8 cellular contexts compared by ENCODE assay signal in the genomic region with DNA sequence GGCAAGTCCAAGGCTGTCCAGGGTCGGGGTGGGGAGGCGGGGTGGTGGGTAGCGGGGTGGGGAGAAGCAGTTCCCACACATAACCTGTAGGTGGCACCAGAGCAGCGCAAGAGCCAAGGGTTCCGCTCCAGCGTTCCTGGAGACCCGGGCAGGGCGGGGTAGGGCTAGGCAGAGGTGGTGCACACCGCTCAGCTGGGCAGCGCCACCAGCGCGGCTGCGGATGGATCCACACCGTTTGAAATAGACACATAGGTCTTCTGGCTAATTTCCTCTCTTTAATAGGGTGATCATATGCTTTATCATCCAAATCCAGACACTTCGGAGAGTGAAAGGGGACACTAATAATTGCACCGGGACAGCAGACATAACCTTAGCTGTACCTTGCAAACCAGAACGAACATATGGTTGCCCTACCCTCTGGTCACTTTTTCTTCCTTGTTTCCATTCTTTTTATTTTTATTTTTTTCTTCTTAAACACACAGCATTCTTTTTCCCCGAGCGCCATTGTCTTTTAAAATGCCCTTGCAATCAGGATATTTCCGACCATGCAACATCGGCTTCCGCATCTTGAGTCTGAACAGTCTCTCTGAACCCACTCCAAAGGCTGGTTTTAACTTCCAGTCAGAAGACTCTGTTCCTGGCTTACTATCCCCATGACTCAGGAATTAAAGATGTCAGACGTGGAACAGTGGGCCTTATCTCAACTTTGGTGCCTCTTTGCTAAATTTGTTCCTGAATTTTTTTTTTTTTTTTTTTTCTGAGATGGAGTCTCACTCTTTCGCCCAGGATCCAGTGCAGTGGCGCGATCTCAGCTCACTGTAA. TPM values are rescaled to one million over a fixed set of nuclear protein-coding genes. Genes with fewer than 3 reads are reported as not detected.
DNase-seq lines count a peak whose midpoint lies in the region; ATAC-seq and FAIRE-seq lines count a peak whose summit lies in the region.

No MANE protein-coding gene starts in this region.

- DNase-seq in AG20443 (ENCODE audit: low spot score), result peak; percentile 96
- peak; percentile 77 for DNase-seq in GM19239 (ENCODE audit: insufficient read length, low spot score)
- peak; percentile 45 to 81 for DNase-seq in NCI-H446 (lab: John Stamatoyannopoulos, UW)
- peak; percentile 69 to 75 for DNase-seq in central memory CD8-positive, alpha-beta T cell (ENCODE audit: low spot score in 2 of 2)
- peak; percentile 86 for DNase-seq in left lobe of liver (ENCODE audit: low spot score)
- peak; percentile 70 for DNase-seq in stimulated activated CD4-positive, alpha-beta T cell treated with anti-CD3 and anti-CD28 coated beads, Interleukin-2, amount 100 ng/mL, for 4 hours (ENCODE audit: low read depth)

- H3K4me3 Mint-ChIP-seq in central memory CD8-positive, alpha-beta T cell, result no peak overlapping the region

- peaks cover 8% of the 10 kb centered on the region for H3K4me1 Mint-ChIP-seq in central memory CD8-positive, alpha-beta T cell

- H3K9me3 Mint-ChIP-seq in central memory CD8-positive, alpha-beta T cell, result no peaks in the 10 kb centered on the region

- no peak overlapping the region for H3K27ac Mint-ChIP-seq in central memory CD8-positive, alpha-beta T cell (ENCODE audit: low read depth)

- peak; percentile 79 for FAIRE-seq in GM19239 (lab: Jason Lieb, UNC)

- ATAC-seq in HG03354 (IDR thresholded peaks at IDR 0.05; ENCODE audit: poor library complexity, severe bottlenecking, unreplicated experiment), result peak; percentile 99
- peak; percentile 100 for ATAC-seq in activated CD4-positive, CD25-positive, alpha-beta regulatory T cell treated with anti-CD3 and anti-CD28 coated beads, Interleukin-2, amount 50 U/mL, for 24 hours
- peak; percentile 100 for ATAC-seq in central memory CD8-positive, alpha-beta T cell (replicated peaks; ENCODE audit: extremely low read depth, poor library complexity, severe bottlenecking)
- ATAC-seq in left lobe of liver, result peak; percentile 100

- H3K27me3 Mint-ChIP-seq in central memory CD8-positive, alpha-beta T cell, result no peaks in the 10 kb centered on the region

- peaks cover 4% of the 10 kb centered on the region for H3K36me3 Mint-ChIP-seq in central memory CD8-positive, alpha-beta T cell (ENCODE audit: insufficient read depth)

RNA-seq across cellular contexts. Expression of a gene that starts 12.5 kb away (rescaled TPM):
- total RNA-seq in left lobe of liver, result 8.9 TPM

Comparison
In these comparisons a context has a peak if more than half of its experiments do, and no peak if none do; other contexts are left out.
1. Peak in every context shown above with its lines: DNase-seq and ATAC-seq.